6 cellular contexts compared by ENCODE assay signal in genomic region chr2:64412671-64413070, GRCh38.
"Had no signal": no experiment of that assay in that cellular context is flagged by ENCODE, and none has a peak within 500 bp of the region (broad histone marks: within the 10 kb centered on the region; RNA-seq: fewer than 3 reads in every experiment).

No MANE protein-coding gene starts in this region.

- H3K27ac ChIP-seq: HL-60 had no signal

- FAIRE-seq: HepG2, HTR-8/SVneo, K562 had no signal

- H3K4me3 ChIP-seq: K562 had no signal

- DNase-seq: IMR-90, KBM-7 had no signal

- ATAC-seq: HepG2, K562 had no signal
